In the genomic region with DNA sequence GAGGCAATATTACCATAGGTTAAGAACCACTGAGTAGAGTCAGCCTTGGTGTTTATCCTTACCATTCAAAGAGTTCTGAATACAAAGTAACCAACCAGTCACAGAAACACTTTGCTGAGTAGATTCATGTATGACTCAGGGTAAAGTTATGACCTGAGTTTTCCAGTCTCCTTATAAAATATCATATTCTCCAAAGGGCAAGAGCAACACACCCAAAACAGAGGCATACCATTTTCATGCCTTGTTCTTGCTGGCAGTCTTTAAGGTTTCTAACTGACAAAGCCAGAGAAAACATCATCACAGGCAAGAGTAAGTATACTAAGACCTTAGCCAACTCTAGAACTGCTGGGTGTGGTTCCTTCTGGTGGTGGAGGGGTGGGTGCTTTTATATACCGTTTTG, we compare ENCODE assay signal across 1 cellular context.
A peak's percentile ranks its signal among the peaks of the same experiment; 100 is the strongest.
TF ChIP-seq lines count a peak whose summit lies in the region.

No MANE protein-coding gene starts in this region.

TF ChIP-seq in endothelial cell of umbilical vein, 7 proteins besides CTCF, POLR2A, EP300 and RAD21:
- TF ChIP-seq JUN (IDR thresholded peaks at IDR 0.05; ENCODE audit: borderline replicate concordance, insufficient read depth, insufficient read length, low read depth) (peak; percentile 76), FOS (IDR thresholded peaks at IDR 0.05; ENCODE audit: borderline replicate concordance, insufficient read depth, low read length) (peak; percentile 76), MYC (IDR thresholded peaks at IDR 0.05; ENCODE audit: low read depth, low read length) (no peak)
